1 cellular context compared by ENCODE assay signal in the genomic region with DNA sequence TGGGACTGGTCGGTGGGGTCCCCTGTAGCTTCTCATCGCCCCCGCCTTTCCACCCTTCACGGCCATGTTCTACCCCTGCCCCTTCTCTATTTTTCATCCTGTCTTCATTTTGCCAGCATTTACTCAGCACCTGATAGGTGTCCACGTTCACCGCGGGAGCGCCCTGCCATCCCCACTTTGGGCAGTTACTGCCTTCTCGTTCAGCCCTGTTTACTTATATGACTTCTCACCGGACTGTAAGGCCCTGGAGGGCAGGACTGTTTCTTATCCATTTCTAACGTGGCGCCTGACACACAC.
TF ChIP-seq lines count a peak whose summit lies in the region.

No MANE protein-coding gene starts in this region.

TF ChIP-seq in H1, 55 proteins besides CTCF, POLR2A, EP300 and RAD21:
- peak; percentile 56; the same call in 1 of the 2 replicates for TF ChIP-seq EGR1 (IDR thresholded peaks at IDR 0.05; ENCODE audit: borderline replicate concordance, low read depth, low read length)
- no peak for TF ChIP-seq RXRA (IDR thresholded peaks at IDR 0.05; ENCODE audit: insufficient read depth, low read depth, low read length)
- TF ChIP-seq ZNF274 (IDR thresholded peaks at IDR 0.05; ENCODE audit: borderline replicate concordance, extremely low read depth, low read length), result no peak
- TF ChIP-seq KDM4A (IDR thresholded peaks at IDR 0.05; ENCODE audit: low read depth, low read length, severe bottlenecking), result no peak
- TF ChIP-seq BRCA1 (IDR thresholded peaks at IDR 0.05; ENCODE audit: low read depth, low read length), result no peak
- TF ChIP-seq SIX5 (IDR thresholded peaks at IDR 0.05; ENCODE audit: low read depth, low read length), result no peak
- TF ChIP-seq KDM5A (IDR thresholded peaks at IDR 0.05; ENCODE audit: low read length), result peak; percentile 77; the same call in 1 of the 2 replicates
- TF ChIP-seq ASH2L (IDR thresholded peaks at IDR 0.05; ENCODE audit: low read length), result peak; percentile 2
